ENCODE assay signal across 9 cellular contexts in genomic region chr2:105929506-105929905, GRCh38.
A peak's percentile ranks its signal among the peaks of the same experiment; 100 is the strongest.
DNase-seq lines count a peak whose midpoint lies in the region; ATAC-seq and TF ChIP-seq lines count a peak whose summit lies in the region.
"Had no signal": no experiment of that assay in that cellular context is flagged by ENCODE, and none has a peak within 500 bp of the region (broad histone marks: within the 10 kb centered on the region; RNA-seq: fewer than 3 reads in every experiment).

No MANE protein-coding gene starts in this region.

- no peaks in the 10 kb centered on the region for H3K27me3 ChIP-seq in Caco-2 (replicated peaks; ENCODE audit: control insufficient read depth, insufficient read depth, low read length)
- H3K27me3 ChIP-seq in HAP-1 (ENCODE audit: low read depth) = no peaks in the 10 kb centered on the region

- peak overlapping the region; percentile 86 for H3K27ac Mint-ChIP-seq in T-helper 17 cell
- no peak overlapping the region for H3K27ac Mint-ChIP-seq in Caco-2 (ENCODE audit: unreplicated experiment)
- H3K27ac Mint-ChIP-seq: natural killer cell had no signal

- H3K9me3 Mint-ChIP-seq in Caco-2 (ENCODE audit: unreplicated experiment) = no peaks in the 10 kb centered on the region
- H3K9me3 Mint-ChIP-seq: natural killer cell had no signal

- H3K36me3 Mint-ChIP-seq in T-helper 17 cell (ENCODE audit: low read depth) (no peaks in the 10 kb centered on the region), Caco-2 (ENCODE audit: insufficient read depth, unreplicated experiment) (no peaks in the 10 kb centered on the region)
- H3K36me3 Mint-ChIP-seq: natural killer cell had no signal

- POLR2A ChIA-PET in Caco-2 (lab: Charles Lee) = no interaction called here

- no peak overlapping the region for H3K4me3 ChIP-seq in Caco-2 (ENCODE audit: low read depth, low read length)
- H3K4me3 ChIP-seq in HAP-1 = no peak overlapping the region

- H3K27me3 Mint-ChIP-seq in T-helper 17 cell (no peaks in the 10 kb centered on the region), Caco-2 (ENCODE audit: insufficient read depth, unreplicated experiment) (no peaks in the 10 kb centered on the region)

- BruUV-seq in Caco-2 (replicated peaks; lab: Mats Ljungman, UMichigan) = no TSS peak

- H3K36me3 ChIP-seq in Caco-2 (ENCODE audit: control insufficient read depth, insufficient read depth, low read length) (no peaks in the 10 kb centered on the region), HAP-1 (replicated peaks) (no peaks in the 10 kb centered on the region)

- H3K4me1 ChIP-seq in Caco-2 = no peaks in the 10 kb centered on the region
- H3K4me1 ChIP-seq in HAP-1 = no peaks in the 10 kb centered on the region

- intact Hi-C loops in Caco-2 (cut with micrococcal nuclease; ENCODE audit: unreplicated experiment) = no loop called here

- peak; percentile 37 for DNase-seq in KBM-7
- no peak for DNase-seq in T-helper 17 cell
- peak; percentile 24 for DNase-seq in activated naive CD4-positive, alpha-beta T cell treated with anti-CD3 and anti-CD28 coated beads, Interleukin-2, amount 50 U/mL, for 16 hours
- DNase-seq in stimulated activated CD4-positive, alpha-beta T cell treated with anti-CD3 and anti-CD28 coated beads, Interleukin-1b, Interleukin-23, amount 100 ng/mL, for 48 hours = peak; percentile 23
- DNase-seq in Caco-2 = no peak
- no peak for DNase-seq in HAP-1 (ENCODE audit: low spot score in 2 of 2)
- DNase-seq in GM13976 (ENCODE audit: low spot score) = no peak
- DNase-seq: natural killer cell had no signal

- H3K4me1 Mint-ChIP-seq in T-helper 17 cell = peaks cover 50% of the 10 kb centered on the region
- no peaks in the 10 kb centered on the region for H3K4me1 Mint-ChIP-seq in Caco-2 (ENCODE audit: low read depth, unreplicated experiment)

- in situ Hi-C loops in KBM-7 (cut with MboI; ENCODE audit: low pct_unique_long_range_greater_than_20kb, low sequenced_read_pairs) = no loop called here
- in situ Hi-C loops in HAP-1 (cut with MboI; ENCODE audit: low sequenced_read_pairs) = no loop called here
- in situ Hi-C loops in GM13976 (cut with MboI; ENCODE audit: low sequenced_read_pairs, unreplicated experiment) = no loop called here

- ATAC-seq in T-helper 17 cell (peak; percentile 66), GM18909 (IDR thresholded peaks at IDR 0.05; ENCODE audit: poor library complexity, unreplicated experiment) (no peak)

- H3K9me3 ChIP-seq in T-helper 17 cell (ENCODE audit: control insufficient read depth, low read length, poor library complexity, severe bottlenecking) (no peaks in the 10 kb centered on the region), Caco-2 (peaks cover 9% of the 10 kb centered on the region), HAP-1 (no peaks in the 10 kb centered on the region)

- TF ChIP-seq CTCF in Caco-2 (IDR thresholded peaks at IDR 0.05; ENCODE audit: insufficient read depth in 1 of 2, low read depth in 1 of 2, low read length in 1 of 2, severe bottlenecking in 1 of 2, unreplicated experiment in 1 of 2) = no peak
- no peak for TF ChIP-seq CTCF in GM13976 (IDR thresholded peaks at IDR 0.05; ENCODE audit: borderline replicate concordance, control extremely low read depth, extremely low read depth, insufficient read depth, missing control alignments)

- CTCF ChIA-PET in Caco-2 (lab: Charles Lee) = no interaction called here

- peak overlapping the region; percentile 76 for H3K4me3 Mint-ChIP-seq in T-helper 17 cell
- no peak overlapping the region for H3K4me3 Mint-ChIP-seq in Caco-2 (ENCODE audit: unreplicated experiment)
- H3K4me3 Mint-ChIP-seq: natural killer cell had no signal

Comparison
In these comparisons a context has a peak if more than half of its experiments do, and no peak if none do; other contexts are left out.
1. DNase-seq: peak in KBM-7 (single experiment), activated naive CD4-positive, alpha-beta T cell treated with anti-CD3 and anti-CD28 coated beads, Interleukin-2, amount 50 U/mL, for 16 hours (single experiment) and stimulated activated CD4-positive, alpha-beta T cell treated with anti-CD3 and anti-CD28 coated beads, Interleukin-1b, Interleukin-23, amount 100 ng/mL, for 48 hours (single experiment); none in T-helper 17 cell (0 of 3), Caco-2 (0 of 2), HAP-1 (0 of 2) and GM13976 (single experiment).